Comparison of ENCODE assay signal across 22 cellular contexts in genomic region chr2:28944535-28944934, GRCh38. TPM values are rescaled to one million over a fixed set of nuclear protein-coding genes. Genes with fewer than 3 reads are reported as not detected.
"Had no signal": no experiment of that assay in that cellular context is flagged by ENCODE, and none has a peak within 500 bp of the region (broad histone marks: within the 10 kb centered on the region; RNA-seq: fewer than 3 reads in every experiment).

No MANE protein-coding gene starts in this region.

- H3K27ac ChIP-seq: heart right ventricle, sigmoid colon, skin epidermis, suprapubic skin, thyroid gland, upper lobe of left lung, uterus had no signal

- H3K9me3 ChIP-seq: sigmoid colon, suprapubic skin, thyroid gland, upper lobe of left lung, uterus had no signal

- H3K4me3 ChIP-seq: heart right ventricle, sigmoid colon, skin epidermis, suprapubic skin, thyroid gland, upper lobe of left lung, uterus had no signal

- ATAC-seq: esophagus mucosa; heart right ventricle; left lobe of liver; naive thymus-derived CD4-positive, alpha-beta T cell; stimulated activated naive CD8-positive, alpha-beta T cell treated with anti-CD3 and anti-CD28 coated beads, Interleukin-15, Interleukin-2, amounts not matched to agents 100 U/mL and 50 U/mL, for 24 hours had no signal

- DNase-seq: effector memory CD4-positive, alpha-beta T cell; heart right ventricle; hypothalamus; islet precursor cell; mammary epithelial cell; naive thymus-derived CD4-positive, alpha-beta T cell; posterior cingulate gyrus; sigmoid colon; stimulated activated CD4-positive, alpha-beta T cell treated with anti-CD3 and anti-CD28 coated beads, Interleukin-12 subunit alpha, Interleukin-12 subunit beta, amount 100 ng/mL, for 4 hours; stimulated activated naive CD8-positive, alpha-beta T cell treated with anti-CD3 and anti-CD28 coated beads, Interleukin-15, Interleukin-2, amounts not matched to agents 100 U/mL and 50 U/mL, for 24 hours; thyroid gland; upper lobe of left lung; uterus had no signal

- H3K9me3 Mint-ChIP-seq: naive thymus-derived CD4-positive, alpha-beta T cell had no signal

- H3K4me3 Mint-ChIP-seq: naive thymus-derived CD4-positive, alpha-beta T cell had no signal

- H3K4me1 ChIP-seq: heart right ventricle, sigmoid colon, suprapubic skin, thyroid gland, upper lobe of left lung, uterus had no signal

- FAIRE-seq: endometrium, frontal cortex had no signal

- H3K36me3 ChIP-seq: uterus had no signal

- H3K27me3 Mint-ChIP-seq: naive thymus-derived CD4-positive, alpha-beta T cell had no signal

- H3K27me3 ChIP-seq: heart right ventricle, sigmoid colon, suprapubic skin, thyroid gland, upper lobe of left lung, uterus had no signal

RNA-seq across cellular contexts. Expression of gene TOGARAM2, which starts 36.6 kb away (rescaled TPM):
- total RNA-seq: glomerular endothelial cell, mammary epithelial cell, osteocyte, pulmonary artery endothelial cell had no signal
